ENCODE assay signal across 8 cellular contexts in genomic region chr3:47825590-47825989, GRCh38. TPM values are rescaled to one million over a fixed set of nuclear protein-coding genes. Genes with fewer than 3 reads are reported as not detected.
DNase-seq lines count a peak whose midpoint lies in the region; ATAC-seq, FAIRE-seq and TF ChIP-seq lines count a peak whose summit lies in the region.

No MANE protein-coding gene starts in this region.

- H3K4me3 ChIP-seq in CD8-positive, alpha-beta memory T cell (ENCODE audit: low read length), result peak overlapping the region; percentile 88
- peak overlapping the region; percentile 99 for H3K4me3 ChIP-seq in NT2/D1 (ENCODE audit: insufficient read length, low read depth)
- H3K4me3 ChIP-seq in epithelial cell of esophagus (ENCODE audit: low read length), result peak overlapping the region; percentile 89

- H3K27ac ChIP-seq in CD8-positive, alpha-beta memory T cell (ENCODE audit: low read depth, low read length), result peak overlapping the region; percentile 91

- peaks cover 4 to 40% (median 10%) of the 10 kb centered on the region in 3 donors for H3K36me3 Mint-ChIP-seq in CD8-positive, alpha-beta memory T cell

- no peak for FAIRE-seq in D721Med (lab: Jason Lieb, UNC)

- intact Hi-C loops in sciatic nerve (cut with DNase I), result loop anchor here (10.0 kb wide), 1 partner anchor 159 kb away; no protein-coding TSS in a partner anchor

- peak; percentile 24 for ATAC-seq in omental fat pad (ENCODE audit: low FRiP score)
- ATAC-seq in HG03342 (IDR thresholded peaks at IDR 0.05; ENCODE audit: unreplicated experiment), result no peak
- no peak for ATAC-seq in sciatic nerve
- no peak for ATAC-seq in GM18868 (IDR thresholded peaks at IDR 0.05; ENCODE audit: unreplicated experiment)

- peak overlapping the region; percentile 66 to 95 (median 88) for H3K27ac Mint-ChIP-seq in CD8-positive, alpha-beta memory T cell

- no peaks in the 10 kb centered on the region for H3K9me3 Mint-ChIP-seq in CD8-positive, alpha-beta memory T cell

- H3K9ac ChIP-seq in NT2/D1 (ENCODE audit: insufficient read length, low read depth), result peak overlapping the region; percentile 99

- CTCF ChIA-PET in CD8-positive, alpha-beta memory T cell (lab: Charles Lee), result interaction anchor here (0.8 to 4.0 kb wide), 20 partner anchors 12 to 350 kb away, joined by 3 to 50 read pairs (median 6); partner anchors contain the start of genes DHX30 and SCAP

- no peaks in the 10 kb centered on the region for H3K9me3 ChIP-seq in CD8-positive, alpha-beta memory T cell (ENCODE audit: low read length)
- no peaks in the 10 kb centered on the region for H3K9me3 ChIP-seq in NT2/D1 (ENCODE audit: insufficient read depth, low read length)

- DNase-seq in CD8-positive, alpha-beta memory T cell, result no peak
- no peak for DNase-seq in NT2/D1 (ENCODE audit: low read depth, low spot score)
- DNase-seq in epithelial cell of esophagus (ENCODE audit: low read depth), result no peak
- DNase-seq in omental fat pad (ENCODE audit: low spot score), result no peak
- no peak for DNase-seq in D721Med (ENCODE audit: insufficient read length, low spot score)
- no peak for DNase-seq in sciatic nerve (ENCODE audit: low spot score)

- H3K27me3 Mint-ChIP-seq in CD8-positive, alpha-beta memory T cell, result no peaks in the 10 kb centered on the region

- H3K36me3 ChIP-seq in CD8-positive, alpha-beta memory T cell (ENCODE audit: insufficient read depth, low read length), result peaks cover 13% of the 10 kb centered on the region
- H3K36me3 ChIP-seq in NT2/D1 (ENCODE audit: insufficient read depth, insufficient read length, low read length), result peaks cover 53% of the 10 kb centered on the region

- H3K27me3 ChIP-seq in CD8-positive, alpha-beta memory T cell (ENCODE audit: insufficient read depth, low read length, poor library complexity, severe bottlenecking), result no peaks in the 10 kb centered on the region
- H3K27me3 ChIP-seq in NT2/D1 (ENCODE audit: insufficient read depth, insufficient read length), result no peaks in the 10 kb centered on the region

- peaks cover 27 to 34% (median 32%) of the 10 kb centered on the region in 3 donors for H3K4me1 Mint-ChIP-seq in CD8-positive, alpha-beta memory T cell

- no peak for TF ChIP-seq CTCF in epithelial cell of esophagus (IDR thresholded peaks at IDR 0.05; ENCODE audit: insufficient read depth, low read depth, low read length, missing control alignments)
- TF ChIP-seq CTCF in omental fat pad (IDR thresholded peaks at IDR 0.05), result no peak
- no peak for TF ChIP-seq CTCF in D721Med (IDR thresholded peaks at IDR 0.05; ENCODE audit: insufficient read depth, missing control alignments)

- H3K4me1 ChIP-seq in CD8-positive, alpha-beta memory T cell (ENCODE audit: insufficient read depth, low read length), result peaks cover 19% of the 10 kb centered on the region
- H3K4me1 ChIP-seq in NT2/D1 (ENCODE audit: insufficient read depth, insufficient read length), result no peaks in the 10 kb centered on the region

- POLR2A ChIA-PET in CD8-positive, alpha-beta memory T cell (lab: Charles Lee), result interaction anchor here (0.8 to 1.0 kb wide), 2 partner anchors 12 to 44 kb away, joined by 3 to 5 read pairs; partner anchors contain the start of gene SMARCC1

- H3K4me3 Mint-ChIP-seq in CD8-positive, alpha-beta memory T cell, result peak overlapping the region; percentile 86 to 93 (median 89)

RNA-seq across cellular contexts. Expression of gene DHX30, which starts 22.7 kb away (rescaled TPM):
- total RNA-seq in CD8-positive, alpha-beta memory T cell, result 100 to 1,000 TPM; 117 TPM
- polyA plus RNA-seq in CD8-positive, alpha-beta memory T cell, result 48.3 TPM
- 10 to 100 TPM; 43.4 to 91.7 (median 51.5) TPM for total RNA-seq in omental fat pad
- total RNA-seq in sciatic nerve, result 57.2 TPM

RNA-seq across cellular contexts. Expression of gene SMARCC1, which starts 43.9 kb away (rescaled TPM):
- 100 to 1,000 TPM; 100 to 107 TPM for total RNA-seq in CD8-positive, alpha-beta memory T cell
- polyA plus RNA-seq in CD8-positive, alpha-beta memory T cell, result 54.6 TPM
- 10 to 100 TPM; 21.3 to 43.4 (median 32.2) TPM for total RNA-seq in omental fat pad
- total RNA-seq in sciatic nerve, result 77.0 TPM
